In genomic region chr13:99174533-99175100, GRCh38 we compare ENCODE assay signal across 15 cellular contexts. TPM values are rescaled to one million over a fixed set of nuclear protein-coding genes. Genes with fewer than 3 reads are reported as not detected.
DNase-seq lines count a peak whose midpoint lies in the region; ATAC-seq and TF ChIP-seq lines count a peak whose summit lies in the region.
"Had no signal": no experiment of that assay in that cellular context is flagged by ENCODE, and none has a peak within 500 bp of the region (broad histone marks: within the 10 kb centered on the region; RNA-seq: fewer than 3 reads in every experiment).

No MANE protein-coding gene starts in this region.

- DNase-seq in SIG-M5 treated with dmso at 0.1 percent for 504 hours (lab: John Stamatoyannopoulos, UW; ENCODE audit: unreplicated experiment), result peak; percentile 26
- DNase-seq in SIG-M5 (lab: John Stamatoyannopoulos, UW), result no peak
- DNase-seq in choroid plexus epithelial cell (ENCODE audit: low read depth), result peak; percentile 18
- no peak for DNase-seq in neural progenitor cell (ENCODE audit: low spot score)
- DNase-seq: KBM-7; NCI-H2029 treated with DMSO at 0.1 percent for 48 hours; NCI-H526; NK-92 treated with Interleukin-12 subunit alpha and Interleukin-12 subunit beta, amount 100 ng/mL, for 24 hours; OCI-M1 had no signal

- peak overlapping the region; percentile 57 for H3K27ac Mint-ChIP-seq in neural progenitor cell
- H3K27ac Mint-ChIP-seq in activated T-helper 17 cell treated with anti-CD3 and anti-CD28 coated beads, Interleukin-2, amount 50 U/mL, for 72 hours, result no peak overlapping the region

- H2AFZ ChIP-seq in neural progenitor cell (replicated peaks), result peak overlapping the region; percentile 50

- H3K9me3 Mint-ChIP-seq in neural progenitor cell, result peaks cover 4% of the 10 kb centered on the region
- H3K9me3 Mint-ChIP-seq in activated T-helper 17 cell treated with anti-CD3 and anti-CD28 coated beads, Interleukin-2, amount 50 U/mL, for 72 hours, result no peaks in the 10 kb centered on the region

- no peaks in the 10 kb centered on the region for H3K4me1 Mint-ChIP-seq in neural progenitor cell
- H3K4me1 Mint-ChIP-seq in activated T-helper 17 cell treated with anti-CD3 and anti-CD28 coated beads, Interleukin-2, amount 50 U/mL, for 72 hours, result peaks cover 16% of the 10 kb centered on the region

- H3K9ac ChIP-seq in neural progenitor cell, result no peak overlapping the region

- H3K79me2 ChIP-seq in neural progenitor cell (ENCODE audit: low read depth), result no peaks in the 10 kb centered on the region

- no peak overlapping the region for H3K4me2 ChIP-seq in neural progenitor cell

- no peak for TF ChIP-seq CTCF in choroid plexus epithelial cell (conservative IDR thresholded peaks at IDR 0.05; ENCODE audit: low read depth, low read length)
- no peak for TF ChIP-seq CTCF in neural progenitor cell (IDR thresholded peaks at IDR 0.05)

- peaks cover 5% of the 10 kb centered on the region for H3K27me3 Mint-ChIP-seq in neural progenitor cell (ENCODE audit: insufficient read depth, low read depth)
- H3K27me3 Mint-ChIP-seq in activated T-helper 17 cell treated with anti-CD3 and anti-CD28 coated beads, Interleukin-2, amount 50 U/mL, for 72 hours, result no peaks in the 10 kb centered on the region

- H3K27ac ChIP-seq in neural progenitor cell, result no peak overlapping the region
- H3K27ac ChIP-seq: C4-2B, RWPE1 had no signal

- H3F3A ChIP-seq in neural progenitor cell (ENCODE audit: low read depth), result no peaks in the 10 kb centered on the region

- no peak for TF ChIP-seq EP300 in Ishikawa (IDR thresholded peaks at IDR 0.05; ENCODE audit: borderline replicate concordance)

- H3K9me3 ChIP-seq in neural progenitor cell (ENCODE audit: low read depth), result no peaks in the 10 kb centered on the region

- H3K4me3 ChIP-seq in choroid plexus epithelial cell (ENCODE audit: low read depth, low read length) (no peak overlapping the region), neural progenitor cell (no peak overlapping the region)

- no peaks in the 10 kb centered on the region for H3K27me3 ChIP-seq in neural progenitor cell

- no peaks in the 10 kb centered on the region for H4K20me1 ChIP-seq in neural progenitor cell (ENCODE audit: low read depth)

- TF ChIP-seq RAD21 in Ishikawa (IDR thresholded peaks at IDR 0.05; ENCODE audit: low read depth), result no peak

- no peaks in the 10 kb centered on the region for H3K36me3 Mint-ChIP-seq in neural progenitor cell
- no peaks in the 10 kb centered on the region for H3K36me3 Mint-ChIP-seq in activated T-helper 17 cell treated with anti-CD3 and anti-CD28 coated beads, Interleukin-2, amount 50 U/mL, for 72 hours (ENCODE audit: low read depth)

- no peak overlapping the region for H3K4me3 Mint-ChIP-seq in neural progenitor cell
- H3K4me3 Mint-ChIP-seq in activated T-helper 17 cell treated with anti-CD3 and anti-CD28 coated beads, Interleukin-2, amount 50 U/mL, for 72 hours, result no peak overlapping the region

- H3K4me1 ChIP-seq in neural progenitor cell, result no peaks in the 10 kb centered on the region

- H3K36me3 ChIP-seq in neural progenitor cell, result no peaks in the 10 kb centered on the region

- ATAC-seq in activated T-helper 17 cell treated with anti-CD3 and anti-CD28 coated beads, Interleukin-2, amount 50 U/mL, for 72 hours (replicated peaks), result no peak
- no peak for ATAC-seq in GM21737 (IDR thresholded peaks at IDR 0.05; ENCODE audit: unreplicated experiment)
- ATAC-seq in GM21825 (IDR thresholded peaks at IDR 0.05; ENCODE audit: unreplicated experiment), result no peak

TF ChIP-seq in Ishikawa, 13 proteins besides CTCF, POLR2A, EP300 and RAD21:
- TF ChIP-seq TAF1 (IDR thresholded peaks at IDR 0.05; ENCODE audit: low read depth), result no peak
- no peak for TF ChIP-seq TCF12 (IDR thresholded peaks at IDR 0.05; ENCODE audit: low read depth)
- TF ChIP-seq, protein P1, sequence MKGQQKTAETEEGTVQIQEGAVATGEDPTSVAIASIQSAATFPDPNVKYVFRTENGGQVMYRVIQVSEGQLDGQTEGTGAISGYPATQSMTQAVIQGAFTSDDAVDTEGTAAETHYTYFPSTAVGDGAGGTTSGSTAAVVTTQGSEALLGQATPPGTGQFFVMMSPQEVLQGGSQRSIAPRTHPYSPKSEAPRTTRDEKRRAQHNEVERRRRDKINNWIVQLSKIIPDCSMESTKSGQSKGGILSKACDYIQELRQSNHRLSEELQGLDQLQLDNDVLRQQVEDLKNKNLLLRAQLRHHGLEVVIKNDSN (IDR thresholded peaks at IDR 0.05), result peak; percentile 82

RNA-seq across cellular contexts. Expression of gene UBAC2, which starts 26.0 kb away (rescaled TPM):
- 87.7 and 93.2 TPM in 2 replicates for total RNA-seq in neural progenitor cell (ENCODE audit: low replicate concordance)
- total RNA-seq in activated T-helper 17 cell treated with anti-CD3 and anti-CD28 coated beads, Interleukin-2, amount 50 U/mL, for 72 hours, result 10 to 100 TPM; 39.0 to 46.1 TPM

Comparison
In these comparisons a context has a peak if more than half of its experiments do, and no peak if none do; other contexts are left out.
1. DNase-seq: peak in SIG-M5 treated with dmso at 0.1 percent for 504 hours (single experiment) and choroid plexus epithelial cell (single experiment); none in SIG-M5 (single experiment) and neural progenitor cell (single experiment).